In genomic region chr19:6767357-6768235, GRCh38 we compare ENCODE assay signal across 8 cellular contexts. TPM values are rescaled to one million over a fixed set of nuclear protein-coding genes. Genes with fewer than 3 reads are reported as not detected.
DNase-seq lines count a peak whose midpoint lies in the region; ATAC-seq lines count a peak whose summit lies in the region.

Gene SH2D3A, minus strand, starts transcription at chr19:6767435. Its CDS starts 3,687 bp downstream, at chr19:6763748.

- H3K4me1 Mint-ChIP-seq in activated CD4-positive, alpha-beta memory T cell treated with anti-CD3 and anti-CD28 coated beads, Interleukin-2, amount 10 ng/mL, durations not matched to agents 7 days and 5 days, result peaks cover 53% of the 10 kb centered on the region
- peaks cover 35 to 37% of the 10 kb centered on the region in 2 donors for H3K4me1 Mint-ChIP-seq in effector memory CD8-positive, alpha-beta T cell (ENCODE audit: low read depth in 2 of 2)

- CTCF ChIA-PET in activated CD4-positive, alpha-beta memory T cell treated with anti-CD3 and anti-CD28 coated beads, Interleukin-2, amount 10 ng/mL, durations not matched to agents 7 days and 5 days (lab: Charles Lee), result interaction anchor here (0.9 to 2.8 kb wide), 10 partner anchors 14 to 251 kb away, joined by 3 to 18 read pairs (median 6); partner anchors contain the start of gene GPR108

- ATAC-seq in HG03103 (IDR thresholded peaks at IDR 0.05; ENCODE audit: low read depth, unreplicated experiment), result peak; percentile 55
- ATAC-seq in effector memory CD8-positive, alpha-beta T cell (replicated peaks), result peak; percentile 72

- H3K27me3 ChIP-seq in mucosa of stomach (ENCODE audit: control insufficient read depth, insufficient read depth, low read length), result no peaks in the 10 kb centered on the region

- H3K9ac ChIP-seq in mucosa of stomach (ENCODE audit: low read length), result peak within 1 kb of the TSS; percentile 78

- no peaks in the 10 kb centered on the region for H3K9me3 ChIP-seq in mucosa of stomach (ENCODE audit: control insufficient read depth, low read length)

- H3K27ac Mint-ChIP-seq in activated CD4-positive, alpha-beta memory T cell treated with anti-CD3 and anti-CD28 coated beads, Interleukin-2, amount 10 ng/mL, durations not matched to agents 7 days and 5 days, result peak within 1 kb of the TSS; percentile 89
- H3K27ac Mint-ChIP-seq in effector memory CD8-positive, alpha-beta T cell, result peak within 1 kb of the TSS; percentile 67 to 85

- peak; percentile 42 for DNase-seq in DMS 273 (lab: John Stamatoyannopoulos, UW; ENCODE audit: unreplicated experiment)
- DNase-seq in DMS 273 treated with DMSO at 0.1 percent for 48 hours (lab: John Stamatoyannopoulos, UW), result no peak
- peak; percentile 90 for DNase-seq in NCI-H748 (lab: John Stamatoyannopoulos, UW; ENCODE audit: unreplicated experiment)
- peak; percentile 96 for DNase-seq in activated CD4-positive, alpha-beta memory T cell treated with anti-CD3 and anti-CD28 coated beads, Interleukin-2, amount 10 ng/mL, durations not matched to agents 7 days and 5 days
- DNase-seq in effector memory CD8-positive, alpha-beta T cell, result peak; percentile 92 to 96 (median 94)
- DNase-seq in stimulated activated naive CD4-positive, alpha-beta T cell (lab: John Stamatoyannopoulos, UW), result peak; percentile 95 to 98 (median 96)

- peaks cover 7% of the 10 kb centered on the region for H3K36me3 Mint-ChIP-seq in activated CD4-positive, alpha-beta memory T cell treated with anti-CD3 and anti-CD28 coated beads, Interleukin-2, amount 10 ng/mL, durations not matched to agents 7 days and 5 days (ENCODE audit: low read depth)
- H3K36me3 Mint-ChIP-seq in effector memory CD8-positive, alpha-beta T cell (ENCODE audit: insufficient read depth), result peaks cover 29% of the 10 kb centered on the region

- peaks cover 16% of the 10 kb centered on the region for H3K4me1 ChIP-seq in mucosa of stomach (ENCODE audit: control insufficient read depth, insufficient read depth, low read length)

- H3K36me3 ChIP-seq in mucosa of stomach (ENCODE audit: control insufficient read depth, insufficient read depth, low read length), result no peaks in the 10 kb centered on the region

- POLR2A ChIA-PET in activated CD4-positive, alpha-beta memory T cell treated with anti-CD3 and anti-CD28 coated beads, Interleukin-2, amount 10 ng/mL, durations not matched to agents 7 days and 5 days (lab: Charles Lee), result interaction anchor here (0.9 to 3.6 kb wide), 9 partner anchors 8 to 302 kb away, joined by 3 to 35 read pairs (median 5); partner anchors contain the start of genes GPR108, TNFSF14 and ZNF557

- H3K4me3 Mint-ChIP-seq in activated CD4-positive, alpha-beta memory T cell treated with anti-CD3 and anti-CD28 coated beads, Interleukin-2, amount 10 ng/mL, durations not matched to agents 7 days and 5 days, result peak within 1 kb of the TSS; percentile 88
- H3K4me3 Mint-ChIP-seq in effector memory CD8-positive, alpha-beta T cell, result peak within 1 kb of the TSS; percentile 84 to 86

- peak within 1 kb of the TSS; percentile 43 for H3K4me3 ChIP-seq in mucosa of stomach (ENCODE audit: low read length)

- H3K9me3 Mint-ChIP-seq in activated CD4-positive, alpha-beta memory T cell treated with anti-CD3 and anti-CD28 coated beads, Interleukin-2, amount 10 ng/mL, durations not matched to agents 7 days and 5 days, result no peaks in the 10 kb centered on the region
- H3K9me3 Mint-ChIP-seq in effector memory CD8-positive, alpha-beta T cell, result no peaks in the 10 kb centered on the region

- H3K27me3 Mint-ChIP-seq in activated CD4-positive, alpha-beta memory T cell treated with anti-CD3 and anti-CD28 coated beads, Interleukin-2, amount 10 ng/mL, durations not matched to agents 7 days and 5 days, result no peaks in the 10 kb centered on the region
- no peaks in the 10 kb centered on the region for H3K27me3 Mint-ChIP-seq in effector memory CD8-positive, alpha-beta T cell

RNA-seq across cellular contexts. Expression of gene SH2D3A, which starts in this region (rescaled TPM):
- 10 to 100 TPM; 26.4 to 28.1 TPM for total RNA-seq in activated CD4-positive, alpha-beta memory T cell treated with anti-CD3 and anti-CD28 coated beads, Interleukin-2, amount 10 ng/mL, durations not matched to agents 7 days and 5 days
